Comparison of ENCODE assay signal across 8 cellular contexts in genomic region chrX:101348452-101349222, GRCh38. TPM values are rescaled to one million over a fixed set of nuclear protein-coding genes. Genes with fewer than 3 reads are reported as not detected.
A peak's percentile ranks its signal among the peaks of the same experiment; 100 is the strongest.
DNase-seq lines count a peak whose midpoint lies in the region; ATAC-seq and TF ChIP-seq lines count a peak whose summit lies in the region.

A gene with protein sequence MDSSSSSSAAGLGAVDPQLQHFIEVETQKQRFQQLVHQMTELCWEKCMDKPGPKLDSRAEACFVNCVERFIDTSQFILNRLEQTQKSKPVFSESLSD (minus strand): TSS chrX:101348742. CDS start chrX:101348664, 78 bp downstream.

- peak; percentile 71 for DNase-seq in CD14-positive monocyte (ENCODE audit: low spot score)
- DNase-seq in NCI-H748 (lab: John Stamatoyannopoulos, UW; ENCODE audit: unreplicated experiment): peak; percentile 79
- peak; percentile 80 for DNase-seq in activated CD4-positive, alpha-beta memory T cell treated with anti-CD3 and anti-CD28 coated beads, Interleukin-2, amount 10 ng/mL, durations not matched to agents 7 days and 5 days
- peak; percentile 78 for DNase-seq in lung (ENCODE audit: low spot score)
- DNase-seq in stimulated activated CD4-positive, alpha-beta T cell treated with anti-CD3 and anti-CD28 coated beads, TNF-alpha, amount 100 ng/mL, for 4 hours (ENCODE audit: low read depth in 3 of 3): peak; percentile 55 to 58 (median 56)

- CTCF ChIA-PET in activated CD4-positive, alpha-beta memory T cell treated with anti-CD3 and anti-CD28 coated beads, Interleukin-2, amount 10 ng/mL, durations not matched to agents 7 days and 5 days (lab: Charles Lee): interaction anchor here (1.0 to 3.2 kb wide), 2 partner anchors 42 to 47 kb away, joined by 3 to 13 read pairs; partner anchors contain the start of gene RPL36A

- H3K27me3 Mint-ChIP-seq in CD14-positive monocyte (ENCODE audit: low read depth in 3 of 3): peaks cover 0 to 11% (median 0%) of the 10 kb centered on the region in 3 donors
- no peaks in the 10 kb centered on the region for H3K27me3 Mint-ChIP-seq in activated CD4-positive, alpha-beta memory T cell treated with anti-CD3 and anti-CD28 coated beads, Interleukin-2, amount 10 ng/mL, durations not matched to agents 7 days and 5 days

- peak within 1 kb of the TSS; percentile 82 to 97 (median 93) for H3K27ac Mint-ChIP-seq in CD14-positive monocyte
- H3K27ac Mint-ChIP-seq in activated CD4-positive, alpha-beta memory T cell treated with anti-CD3 and anti-CD28 coated beads, Interleukin-2, amount 10 ng/mL, durations not matched to agents 7 days and 5 days: peak within 1 kb of the TSS; percentile 83

- peak within 1 kb of the TSS; percentile 89 to 92 for H3K4me3 Mint-ChIP-seq in CD14-positive monocyte
- H3K4me3 Mint-ChIP-seq in activated CD4-positive, alpha-beta memory T cell treated with anti-CD3 and anti-CD28 coated beads, Interleukin-2, amount 10 ng/mL, durations not matched to agents 7 days and 5 days: peak within 1 kb of the TSS; percentile 87

- WGBS in lung, 2 donors: 0 to 31% methylated on average over 27 to 55 of the region's 55 CpGs

- H3K9me3 ChIP-seq in duodenal mucosa (ENCODE audit: control insufficient read depth in 1 of 2, low read length in 2 of 2) (no peaks in the 10 kb centered on the region), lung (ENCODE audit: control insufficient read depth in 2 of 2, insufficient read depth in 1 of 2, low read length in 1 of 2) (peaks cover 0 to 4% of the 10 kb centered on the region in 2 donors)

- H3K27me3 ChIP-seq in duodenal mucosa (ENCODE audit: control insufficient read depth in 1 of 2, insufficient read depth in 2 of 2, low read length in 2 of 2) (no peaks in the 10 kb centered on the region), lung (ENCODE audit: control insufficient read depth, insufficient read depth) (no peaks in the 10 kb centered on the region)

- H3K36me3 ChIP-seq in duodenal mucosa (ENCODE audit: control insufficient read depth in 1 of 2, insufficient read depth in 2 of 2, low read length in 2 of 2): no peaks in the 10 kb centered on the region
- no peaks in the 10 kb centered on the region for H3K36me3 ChIP-seq in lung (ENCODE audit: control insufficient read depth in 2 of 2, insufficient read depth in 2 of 2, low read length in 2 of 2)

- no peak for TF ChIP-seq CTCF in CD14-positive monocyte (IDR thresholded peaks at IDR 0.05)
- no peak for TF ChIP-seq CTCF in lung (IDR thresholded peaks at IDR 0.05; ENCODE audit: control extremely low read depth, extremely low read depth)

- H3K9me3 Mint-ChIP-seq in CD14-positive monocyte: peaks cover 0 to 8% (median 0%) of the 10 kb centered on the region in 7 donors
- no peaks in the 10 kb centered on the region for H3K9me3 Mint-ChIP-seq in activated CD4-positive, alpha-beta memory T cell treated with anti-CD3 and anti-CD28 coated beads, Interleukin-2, amount 10 ng/mL, durations not matched to agents 7 days and 5 days

- peaks cover 0 to 4% of the 10 kb centered on the region in 2 donors for H3K4me1 ChIP-seq in duodenal mucosa (ENCODE audit: control insufficient read depth in 1 of 2, insufficient read depth in 2 of 2, low read length in 2 of 2)
- no peaks in the 10 kb centered on the region for H3K4me1 ChIP-seq in lung (ENCODE audit: control insufficient read depth in 2 of 2, insufficient read depth in 2 of 2, low read length in 2 of 2)

- POLR2A ChIA-PET in activated CD4-positive, alpha-beta memory T cell treated with anti-CD3 and anti-CD28 coated beads, Interleukin-2, amount 10 ng/mL, durations not matched to agents 7 days and 5 days (lab: Charles Lee): interaction anchor here (0.9 to 3.9 kb wide), 5 partner anchors 42 to 584 kb away, joined by 3 to 34 read pairs (median 5); partner anchors contain the start of genes CSTF2, GLA, RPL36A and ZMAT1

- peak within 1 kb of the TSS; percentile 55 to 78 for H3K9ac ChIP-seq in duodenal mucosa (ENCODE audit: low read depth in 1 of 2, low read length in 2 of 2)

- peaks cover 28 to 40% of the 10 kb centered on the region in 2 donors for H3K36me3 Mint-ChIP-seq in CD14-positive monocyte
- peaks cover 14% of the 10 kb centered on the region for H3K36me3 Mint-ChIP-seq in activated CD4-positive, alpha-beta memory T cell treated with anti-CD3 and anti-CD28 coated beads, Interleukin-2, amount 10 ng/mL, durations not matched to agents 7 days and 5 days (ENCODE audit: low read depth)

- intact Hi-C loops in CD14-positive monocyte (cut with micrococcal nuclease): no loop called here

- H3K4me3 ChIP-seq in duodenal mucosa (ENCODE audit: low read depth in 1 of 2, low read length in 2 of 2) (peak within 1 kb of the TSS; percentile 85 to 87), lung (peak within 1 kb of the TSS; percentile 58)

- H3K4me1 Mint-ChIP-seq in CD14-positive monocyte: peaks cover 10% of the 10 kb centered on the region
- peaks cover 15% of the 10 kb centered on the region for H3K4me1 Mint-ChIP-seq in activated CD4-positive, alpha-beta memory T cell treated with anti-CD3 and anti-CD28 coated beads, Interleukin-2, amount 10 ng/mL, durations not matched to agents 7 days and 5 days

- H3K27ac ChIP-seq in duodenal mucosa (ENCODE audit: low read depth, low read length) (peak within 1 kb of the TSS; percentile 56), lung (ENCODE audit: low read depth in 1 of 2, low read length in 1 of 2) (peak within 1 kb of the TSS; percentile 80 to 93)

- ATAC-seq in GM19395 (IDR thresholded peaks at IDR 0.05; ENCODE audit: unreplicated experiment) (peak; percentile 98), HG03521 (IDR thresholded peaks at IDR 0.05; ENCODE audit: unreplicated experiment) (peak; percentile 99), lung (ENCODE audit: insufficient read depth, low FRiP score) (peak; percentile 98)

RNA-seq across cellular contexts. Expression of the gene that starts here (rescaled TPM):
- polyA plus RNA-seq in CD14-positive monocyte (1 to 10 TPM; 2.4 to 2.5 TPM), lung (1 to 10 TPM; 5.6 to 8.0 TPM)
- total RNA-seq in activated CD4-positive, alpha-beta memory T cell treated with anti-CD3 and anti-CD28 coated beads, Interleukin-2, amount 10 ng/mL, durations not matched to agents 7 days and 5 days: 10 to 100 TPM in 1 of 2 experiments, 1 to 10 TPM in 1; 8.4 to 11.3 TPM
- 10 to 100 TPM in 1 of 2 donors, 1 to 10 TPM in 1; 4.6 to 11.9 TPM for total RNA-seq in lung

Comparison
In these comparisons a context has a peak if more than half of its experiments do, and no peak if none do; other contexts are left out.
1. Peak in every context shown above with its lines: DNase-seq, ATAC-seq, H3K4me3 ChIP-seq and H3K27ac ChIP-seq.